1 cellular context compared by ENCODE assay signal in the genomic region with DNA sequence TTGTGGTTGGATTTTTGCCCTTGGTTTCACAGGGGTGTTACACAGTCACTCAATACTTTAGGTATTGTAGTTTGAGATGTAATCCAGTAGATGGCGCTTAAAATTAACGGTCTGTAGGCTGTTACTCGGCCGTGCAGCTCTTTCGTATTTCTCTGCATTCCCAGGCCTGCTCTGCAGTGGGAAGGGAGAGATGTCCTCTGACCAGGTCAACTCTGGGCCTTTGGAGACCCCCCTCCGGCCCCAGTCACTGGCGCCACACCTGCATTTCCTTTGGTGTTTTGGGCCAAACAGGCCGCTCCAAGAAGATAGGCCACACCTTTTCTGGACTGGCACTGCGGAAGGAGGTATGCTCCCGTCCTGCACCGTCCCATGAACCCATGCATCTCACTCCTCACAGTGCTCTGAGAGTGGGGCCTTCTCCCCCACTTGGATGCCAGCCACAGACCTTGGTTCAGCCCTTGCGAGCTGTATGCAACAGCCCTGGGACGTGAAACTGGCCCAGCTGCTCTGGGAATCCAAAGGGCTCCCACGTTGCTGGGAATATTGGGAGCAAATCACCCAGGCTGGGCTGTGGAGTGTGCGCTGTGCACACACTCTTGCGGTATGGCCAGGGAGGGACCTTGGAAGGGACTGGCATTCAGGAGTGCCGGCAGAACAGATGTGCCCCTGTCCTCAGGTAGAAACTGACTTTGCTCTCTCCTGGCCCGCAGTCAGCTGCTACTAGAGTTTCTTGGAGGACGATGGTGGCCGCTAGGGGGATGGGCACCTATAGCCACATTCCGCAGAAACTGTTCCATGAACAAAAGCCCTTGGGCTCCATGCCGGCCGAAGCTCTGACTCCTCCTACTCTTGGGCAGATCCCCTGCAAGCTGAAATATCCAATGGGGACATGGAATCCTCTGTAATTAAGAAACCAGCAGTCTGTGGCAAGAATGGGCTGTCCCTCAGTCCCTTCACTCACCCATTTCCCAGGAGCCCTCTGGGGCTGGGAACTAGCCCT.
TF ChIP-seq lines count a peak whose summit lies in the region.

No MANE protein-coding gene starts in this region.

TF ChIP-seq in HepG2, 621 proteins besides CTCF, POLR2A, EP300 and RAD21:
- TF ChIP-seq, protein P1, sequence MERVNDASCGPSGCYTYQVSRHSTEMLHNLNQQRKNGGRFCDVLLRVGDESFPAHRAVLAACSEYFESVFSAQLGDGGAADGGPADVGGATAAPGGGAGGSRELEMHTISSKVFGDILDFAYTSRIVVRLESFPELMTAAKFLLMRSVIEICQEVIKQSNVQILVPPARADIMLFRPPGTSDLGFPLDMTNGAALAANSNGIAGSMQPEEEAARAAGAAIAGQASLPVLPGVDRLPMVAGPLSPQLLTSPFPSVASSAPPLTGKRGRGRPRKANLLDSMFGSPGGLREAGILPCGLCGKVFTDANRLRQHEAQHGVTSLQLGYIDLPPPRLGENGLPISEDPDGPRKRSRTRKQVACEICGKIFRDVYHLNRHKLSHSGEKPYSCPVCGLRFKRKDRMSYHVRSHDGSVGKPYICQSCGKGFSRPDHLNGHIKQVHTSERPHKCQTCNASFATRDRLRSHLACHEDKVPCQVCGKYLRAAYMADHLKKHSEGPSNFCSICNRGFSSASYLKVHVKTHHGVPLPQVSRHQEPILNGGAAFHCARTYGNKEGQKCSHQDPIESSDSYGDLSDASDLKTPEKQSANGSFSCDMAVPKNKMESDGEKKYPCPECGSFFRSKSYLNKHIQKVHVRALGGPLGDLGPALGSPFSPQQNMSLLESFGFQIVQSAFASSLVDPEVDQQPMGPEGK (CRISPR knock-in tag; IDR thresholded peaks at IDR 0.05): no peak
- TF ChIP-seq, protein P2, sequence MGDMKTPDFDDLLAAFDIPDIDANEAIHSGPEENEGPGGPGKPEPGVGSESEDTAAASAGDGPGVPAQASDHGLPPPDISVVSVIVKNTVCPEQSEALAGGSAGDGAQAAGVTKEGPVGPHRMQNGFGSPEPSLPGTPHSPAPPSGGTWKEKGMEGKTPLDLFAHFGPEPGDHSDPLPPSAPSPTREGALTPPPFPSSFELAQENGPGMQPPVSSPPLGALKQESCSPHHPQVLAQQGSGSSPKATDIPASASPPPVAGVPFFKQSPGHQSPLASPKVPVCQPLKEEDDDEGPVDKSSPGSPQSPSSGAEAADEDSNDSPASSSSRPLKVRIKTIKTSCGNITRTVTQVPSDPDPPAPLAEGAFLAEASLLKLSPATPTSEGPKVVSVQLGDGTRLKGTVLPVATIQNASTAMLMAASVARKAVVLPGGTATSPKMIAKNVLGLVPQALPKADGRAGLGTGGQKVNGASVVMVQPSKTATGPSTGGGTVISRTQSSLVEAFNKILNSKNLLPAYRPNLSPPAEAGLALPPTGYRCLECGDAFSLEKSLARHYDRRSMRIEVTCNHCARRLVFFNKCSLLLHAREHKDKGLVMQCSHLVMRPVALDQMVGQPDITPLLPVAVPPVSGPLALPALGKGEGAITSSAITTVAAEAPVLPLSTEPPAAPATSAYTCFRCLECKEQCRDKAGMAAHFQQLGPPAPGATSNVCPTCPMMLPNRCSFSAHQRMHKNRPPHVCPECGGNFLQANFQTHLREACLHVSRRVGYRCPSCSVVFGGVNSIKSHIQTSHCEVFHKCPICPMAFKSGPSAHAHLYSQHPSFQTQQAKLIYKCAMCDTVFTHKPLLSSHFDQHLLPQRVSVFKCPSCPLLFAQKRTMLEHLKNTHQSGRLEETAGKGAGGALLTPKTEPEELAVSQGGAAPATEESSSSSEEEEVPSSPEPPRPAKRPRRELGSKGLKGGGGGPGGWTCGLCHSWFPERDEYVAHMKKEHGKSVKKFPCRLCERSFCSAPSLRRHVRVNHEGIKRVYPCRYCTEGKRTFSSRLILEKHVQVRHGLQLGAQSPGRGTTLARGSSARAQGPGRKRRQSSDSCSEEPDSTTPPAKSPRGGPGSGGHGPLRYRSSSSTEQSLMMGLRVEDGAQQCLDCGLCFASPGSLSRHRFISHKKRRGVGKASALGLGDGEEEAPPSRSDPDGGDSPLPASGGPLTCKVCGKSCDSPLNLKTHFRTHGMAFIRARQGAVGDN (CRISPR knock-in tag; IDR thresholded peaks at IDR 0.05): peak; percentile 27; the same call in 1 of the 2 replicates
- TF ChIP-seq STAG1 (CRISPR knock-in tag; IDR thresholded peaks at IDR 0.05): peak; percentile 68
- TF ChIP-seq XRCC5 (optimal IDR thresholded peaks at IDR 0.05; ENCODE audit: low read length): peak; percentile 22
- peak; percentile 44; the same call in 1 of the 2 replicates for TF ChIP-seq ZFX (CRISPR knock-in tag; IDR thresholded peaks at IDR 0.05; ENCODE audit: low read depth)
- TF ChIP-seq ZFY (CRISPR knock-in tag; IDR thresholded peaks at IDR 0.05): peak; percentile 27; the same call in 1 of the 2 replicates
- TF ChIP-seq, protein P3, sequence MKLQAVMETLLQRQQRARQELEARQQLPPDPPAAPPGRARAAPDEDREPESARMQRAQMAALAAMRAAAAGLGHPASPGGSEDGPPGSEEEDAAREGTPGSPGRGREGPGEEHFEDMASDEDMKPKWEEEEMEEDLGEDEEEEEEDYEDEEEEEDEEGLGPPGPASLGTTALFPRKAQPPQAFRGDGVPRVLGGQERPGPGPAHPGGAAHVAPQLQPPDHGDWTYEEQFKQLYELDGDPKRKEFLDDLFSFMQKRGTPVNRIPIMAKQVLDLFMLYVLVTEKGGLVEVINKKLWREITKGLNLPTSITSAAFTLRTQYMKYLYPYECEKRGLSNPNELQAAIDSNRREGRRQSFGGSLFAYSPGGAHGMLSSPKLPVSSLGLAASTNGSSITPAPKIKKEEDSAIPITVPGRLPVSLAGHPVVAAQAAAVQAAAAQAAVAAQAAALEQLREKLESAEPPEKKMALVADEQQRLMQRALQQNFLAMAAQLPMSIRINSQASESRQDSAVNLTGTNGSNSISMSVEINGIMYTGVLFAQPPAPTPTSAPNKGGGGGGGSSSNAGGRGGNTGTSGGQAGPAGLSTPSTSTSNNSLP (IDR thresholded peaks at IDR 0.05; ENCODE audit: low read depth, low read length): 0 out of 2 replicates have a peak, but pooled peaks have one; percentile 44
- TF ChIP-seq TGIF2 (CRISPR knock-in tag; IDR thresholded peaks at IDR 0.05): no peak
- peak; percentile 24; the same call in 1 of the 2 replicates for TF ChIP-seq ZMYM4 (CRISPR knock-in tag; IDR thresholded peaks at IDR 0.05)
- TF ChIP-seq, protein P4, sequence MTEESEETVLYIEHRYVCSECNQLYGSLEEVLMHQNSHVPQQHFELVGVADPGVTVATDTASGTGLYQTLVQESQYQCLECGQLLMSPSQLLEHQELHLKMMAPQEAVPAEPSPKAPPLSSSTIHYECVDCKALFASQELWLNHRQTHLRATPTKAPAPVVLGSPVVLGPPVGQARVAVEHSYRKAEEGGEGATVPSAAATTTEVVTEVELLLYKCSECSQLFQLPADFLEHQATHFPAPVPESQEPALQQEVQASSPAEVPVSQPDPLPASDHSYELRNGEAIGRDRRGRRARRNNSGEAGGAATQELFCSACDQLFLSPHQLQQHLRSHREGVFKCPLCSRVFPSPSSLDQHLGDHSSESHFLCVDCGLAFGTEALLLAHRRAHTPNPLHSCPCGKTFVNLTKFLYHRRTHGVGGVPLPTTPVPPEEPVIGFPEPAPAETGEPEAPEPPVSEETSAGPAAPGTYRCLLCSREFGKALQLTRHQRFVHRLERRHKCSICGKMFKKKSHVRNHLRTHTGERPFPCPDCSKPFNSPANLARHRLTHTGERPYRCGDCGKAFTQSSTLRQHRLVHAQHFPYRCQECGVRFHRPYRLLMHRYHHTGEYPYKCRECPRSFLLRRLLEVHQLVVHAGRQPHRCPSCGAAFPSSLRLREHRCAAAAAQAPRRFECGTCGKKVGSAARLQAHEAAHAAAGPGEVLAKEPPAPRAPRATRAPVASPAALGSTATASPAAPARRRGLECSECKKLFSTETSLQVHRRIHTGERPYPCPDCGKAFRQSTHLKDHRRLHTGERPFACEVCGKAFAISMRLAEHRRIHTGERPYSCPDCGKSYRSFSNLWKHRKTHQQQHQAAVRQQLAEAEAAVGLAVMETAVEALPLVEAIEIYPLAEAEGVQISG (CRISPR knock-in tag; IDR thresholded peaks at IDR 0.05): no peak; the same call in 1 of the 2 replicates
- 0 out of 2 replicates have a peak, but pooled peaks have one; percentile 14 for TF ChIP-seq ZNF644 (CRISPR knock-in tag; IDR thresholded peaks at IDR 0.05; ENCODE audit: low read depth)
- TF ChIP-seq, protein P5, sequence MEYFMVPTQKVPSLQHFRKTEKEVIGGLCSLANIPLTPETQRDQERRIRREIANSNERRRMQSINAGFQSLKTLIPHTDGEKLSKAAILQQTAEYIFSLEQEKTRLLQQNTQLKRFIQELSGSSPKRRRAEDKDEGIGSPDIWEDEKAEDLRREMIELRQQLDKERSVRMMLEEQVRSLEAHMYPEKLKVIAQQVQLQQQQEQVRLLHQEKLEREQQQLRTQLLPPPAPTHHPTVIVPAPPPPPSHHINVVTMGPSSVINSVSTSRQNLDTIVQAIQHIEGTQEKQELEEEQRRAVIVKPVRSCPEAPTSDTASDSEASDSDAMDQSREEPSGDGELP (IDR thresholded peaks at IDR 0.05; ENCODE audit: borderline replicate concordance, low read depth): peak; percentile 33; the same call in 1 of the 2 replicates
- TF ChIP-seq ZFP36 (IDR thresholded peaks at IDR 0.05; ENCODE audit: borderline replicate concordance, low read depth, low read length, partially characterized antibody): no peak
- TF ChIP-seq ZBTB38 (CRISPR knock-in tag; IDR thresholded peaks at IDR 0.05): peak; percentile 22; the same call in 1 of the 2 replicates
- peak; percentile 74 for TF ChIP-seq SMC3 (IDR thresholded peaks at IDR 0.05; ENCODE audit: low read length)
- TF ChIP-seq ZEB1 (IDR thresholded peaks at IDR 0.05; ENCODE audit: insufficient replicate concordance, low read depth): no peak
- TF ChIP-seq ZNF768 (CRISPR knock-in tag; IDR thresholded peaks at IDR 0.05): no peak
- TF ChIP-seq BORCS8-MEF2B (CRISPR knock-in tag; IDR thresholded peaks at IDR 0.05): 0 out of 2 replicates have a peak, but pooled peaks have one; percentile 9
